ENCODE assay signal across 2 cellular contexts in the genomic region with DNA sequence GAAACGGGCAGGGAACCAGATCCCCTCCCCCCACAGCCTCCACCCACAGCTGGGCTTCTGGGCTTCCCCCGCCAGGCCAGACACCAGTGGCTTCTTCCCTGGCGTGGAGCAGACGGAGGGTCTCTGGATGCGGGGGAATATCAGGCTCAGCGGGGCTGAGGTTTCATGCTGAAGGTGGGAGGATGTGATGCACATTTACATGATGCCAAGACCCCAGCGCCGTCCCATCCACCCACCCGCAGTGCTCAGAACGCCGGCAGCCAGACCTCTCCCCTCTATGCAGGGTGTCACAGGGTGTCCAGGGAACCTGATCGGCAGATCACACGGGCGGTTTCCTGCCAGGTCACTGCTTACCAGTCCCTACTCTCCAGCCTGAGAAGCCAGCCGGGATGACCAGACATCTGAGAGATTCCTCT.
TF ChIP-seq lines count a peak whose summit lies in the region.

No MANE protein-coding gene starts in this region.

TF ChIP-seq in SK-N-SH, 30 proteins besides CTCF, POLR2A, EP300 and RAD21:
- TF ChIP-seq, protein P1, sequence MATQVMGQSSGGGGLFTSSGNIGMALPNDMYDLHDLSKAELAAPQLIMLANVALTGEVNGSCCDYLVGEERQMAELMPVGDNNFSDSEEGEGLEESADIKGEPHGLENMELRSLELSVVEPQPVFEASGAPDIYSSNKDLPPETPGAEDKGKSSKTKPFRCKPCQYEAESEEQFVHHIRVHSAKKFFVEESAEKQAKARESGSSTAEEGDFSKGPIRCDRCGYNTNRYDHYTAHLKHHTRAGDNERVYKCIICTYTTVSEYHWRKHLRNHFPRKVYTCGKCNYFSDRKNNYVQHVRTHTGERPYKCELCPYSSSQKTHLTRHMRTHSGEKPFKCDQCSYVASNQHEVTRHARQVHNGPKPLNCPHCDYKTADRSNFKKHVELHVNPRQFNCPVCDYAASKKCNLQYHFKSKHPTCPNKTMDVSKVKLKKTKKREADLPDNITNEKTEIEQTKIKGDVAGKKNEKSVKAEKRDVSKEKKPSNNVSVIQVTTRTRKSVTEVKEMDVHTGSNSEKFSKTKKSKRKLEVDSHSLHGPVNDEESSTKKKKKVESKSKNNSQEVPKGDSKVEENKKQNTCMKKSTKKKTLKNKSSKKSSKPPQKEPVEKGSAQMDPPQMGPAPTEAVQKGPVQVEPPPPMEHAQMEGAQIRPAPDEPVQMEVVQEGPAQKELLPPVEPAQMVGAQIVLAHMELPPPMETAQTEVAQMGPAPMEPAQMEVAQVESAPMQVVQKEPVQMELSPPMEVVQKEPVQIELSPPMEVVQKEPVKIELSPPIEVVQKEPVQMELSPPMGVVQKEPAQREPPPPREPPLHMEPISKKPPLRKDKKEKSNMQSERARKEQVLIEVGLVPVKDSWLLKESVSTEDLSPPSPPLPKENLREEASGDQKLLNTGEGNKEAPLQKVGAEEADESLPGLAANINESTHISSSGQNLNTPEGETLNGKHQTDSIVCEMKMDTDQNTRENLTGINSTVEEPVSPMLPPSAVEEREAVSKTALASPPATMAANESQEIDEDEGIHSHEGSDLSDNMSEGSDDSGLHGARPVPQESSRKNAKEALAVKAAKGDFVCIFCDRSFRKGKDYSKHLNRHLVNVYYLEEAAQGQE (IDR thresholded peaks at IDR 0.05; ENCODE audit: low read depth, low read length), result no peak
- TF ChIP-seq, protein P2, sequence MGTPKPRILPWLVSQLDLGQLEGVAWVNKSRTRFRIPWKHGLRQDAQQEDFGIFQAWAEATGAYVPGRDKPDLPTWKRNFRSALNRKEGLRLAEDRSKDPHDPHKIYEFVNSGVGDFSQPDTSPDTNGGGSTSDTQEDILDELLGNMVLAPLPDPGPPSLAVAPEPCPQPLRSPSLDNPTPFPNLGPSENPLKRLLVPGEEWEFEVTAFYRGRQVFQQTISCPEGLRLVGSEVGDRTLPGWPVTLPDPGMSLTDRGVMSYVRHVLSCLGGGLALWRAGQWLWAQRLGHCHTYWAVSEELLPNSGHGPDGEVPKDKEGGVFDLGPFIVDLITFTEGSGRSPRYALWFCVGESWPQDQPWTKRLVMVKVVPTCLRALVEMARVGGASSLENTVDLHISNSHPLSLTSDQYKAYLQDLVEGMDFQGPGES (IDR thresholded peaks at IDR 0.05; ENCODE audit: low read depth, low read length), result no peak
- TF ChIP-seq TCF12 (IDR thresholded peaks at IDR 0.05) (no peak), ELF1 (IDR thresholded peaks at IDR 0.05) (no peak), EZH2phosphoT487 (IDR thresholded peaks at IDR 0.05; ENCODE audit: borderline replicate concordance, low read depth) (no peak), NFIC (IDR thresholded peaks at IDR 0.05; ENCODE audit: borderline replicate concordance) (no peak), YY1 (IDR thresholded peaks at IDR 0.05; ENCODE audit: low read depth) (no peak), CHD2 (IDR thresholded peaks at IDR 0.05; ENCODE audit: low read length, partially characterized antibody) (no peak), FOXJ3 (CRISPR knock-in tag; IDR thresholded peaks at IDR 0.05) (no peak), POLR2AphosphoS5 (IDR thresholded peaks at IDR 0.05; ENCODE audit: low read depth, low read length) (no peak), NRF1 (IDR thresholded peaks at IDR 0.05; ENCODE audit: low read depth, low read length) (no peak), TEAD4 (IDR thresholded peaks at IDR 0.05; ENCODE audit: borderline replicate concordance, insufficient read depth) (no peak), GATA2 (CRISPR knock-in tag; IDR thresholded peaks at IDR 0.05) (no peak), RXRA (IDR thresholded peaks at IDR 0.05; ENCODE audit: borderline replicate concordance, low read depth) (no peak), MXI1 (IDR thresholded peaks at IDR 0.05; ENCODE audit: low read depth, low read length) (no peak)
- TF ChIP-seq, protein P3, sequence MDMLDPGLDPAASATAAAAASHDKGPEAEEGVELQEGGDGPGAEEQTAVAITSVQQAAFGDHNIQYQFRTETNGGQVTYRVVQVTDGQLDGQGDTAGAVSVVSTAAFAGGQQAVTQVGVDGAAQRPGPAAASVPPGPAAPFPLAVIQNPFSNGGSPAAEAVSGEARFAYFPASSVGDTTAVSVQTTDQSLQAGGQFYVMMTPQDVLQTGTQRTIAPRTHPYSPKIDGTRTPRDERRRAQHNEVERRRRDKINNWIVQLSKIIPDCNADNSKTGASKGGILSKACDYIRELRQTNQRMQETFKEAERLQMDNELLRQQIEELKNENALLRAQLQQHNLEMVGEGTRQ (IDR thresholded peaks at IDR 0.05; ENCODE audit: borderline replicate concordance, low read depth, low read length), result no peak
- TF ChIP-seq, protein P4, sequence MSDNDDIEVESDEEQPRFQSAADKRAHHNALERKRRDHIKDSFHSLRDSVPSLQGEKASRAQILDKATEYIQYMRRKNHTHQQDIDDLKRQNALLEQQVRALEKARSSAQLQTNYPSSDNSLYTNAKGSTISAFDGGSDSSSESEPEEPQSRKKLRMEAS (IDR thresholded peaks at IDR 0.05; ENCODE audit: low read depth), result no peak
- TF ChIP-seq, protein P5, sequence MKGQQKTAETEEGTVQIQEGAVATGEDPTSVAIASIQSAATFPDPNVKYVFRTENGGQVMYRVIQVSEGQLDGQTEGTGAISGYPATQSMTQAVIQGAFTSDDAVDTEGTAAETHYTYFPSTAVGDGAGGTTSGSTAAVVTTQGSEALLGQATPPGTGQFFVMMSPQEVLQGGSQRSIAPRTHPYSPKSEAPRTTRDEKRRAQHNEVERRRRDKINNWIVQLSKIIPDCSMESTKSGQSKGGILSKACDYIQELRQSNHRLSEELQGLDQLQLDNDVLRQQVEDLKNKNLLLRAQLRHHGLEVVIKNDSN (IDR thresholded peaks at IDR 0.05; ENCODE audit: borderline replicate concordance, low read depth), result no peak
- TF ChIP-seq, protein P6, sequence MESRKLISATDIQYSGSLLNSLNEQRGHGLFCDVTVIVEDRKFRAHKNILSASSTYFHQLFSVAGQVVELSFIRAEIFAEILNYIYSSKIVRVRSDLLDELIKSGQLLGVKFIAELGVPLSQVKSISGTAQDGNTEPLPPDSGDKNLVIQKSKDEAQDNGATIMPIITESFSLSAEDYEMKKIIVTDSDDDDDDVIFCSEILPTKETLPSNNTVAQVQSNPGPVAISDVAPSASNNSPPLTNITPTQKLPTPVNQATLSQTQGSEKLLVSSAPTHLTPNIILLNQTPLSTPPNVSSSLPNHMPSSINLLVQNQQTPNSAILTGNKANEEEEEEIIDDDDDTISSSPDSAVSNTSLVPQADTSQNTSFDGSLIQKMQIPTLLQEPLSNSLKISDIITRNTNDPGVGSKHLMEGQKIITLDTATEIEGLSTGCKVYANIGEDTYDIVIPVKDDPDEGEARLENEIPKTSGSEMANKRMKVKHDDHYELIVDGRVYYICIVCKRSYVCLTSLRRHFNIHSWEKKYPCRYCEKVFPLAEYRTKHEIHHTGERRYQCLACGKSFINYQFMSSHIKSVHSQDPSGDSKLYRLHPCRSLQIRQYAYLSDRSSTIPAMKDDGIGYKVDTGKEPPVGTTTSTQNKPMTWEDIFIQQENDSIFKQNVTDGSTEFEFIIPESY (IDR thresholded peaks at IDR 0.05; ENCODE audit: borderline replicate concordance, low read depth), result no peak

TF ChIP-seq in SK-N-SH treated with all-trans-retinoic acid at 6 μM for 48 hours, 23 proteins besides CTCF, POLR2A, EP300 and RAD21 (continued from another document):
- TF ChIP-seq, protein P7, sequence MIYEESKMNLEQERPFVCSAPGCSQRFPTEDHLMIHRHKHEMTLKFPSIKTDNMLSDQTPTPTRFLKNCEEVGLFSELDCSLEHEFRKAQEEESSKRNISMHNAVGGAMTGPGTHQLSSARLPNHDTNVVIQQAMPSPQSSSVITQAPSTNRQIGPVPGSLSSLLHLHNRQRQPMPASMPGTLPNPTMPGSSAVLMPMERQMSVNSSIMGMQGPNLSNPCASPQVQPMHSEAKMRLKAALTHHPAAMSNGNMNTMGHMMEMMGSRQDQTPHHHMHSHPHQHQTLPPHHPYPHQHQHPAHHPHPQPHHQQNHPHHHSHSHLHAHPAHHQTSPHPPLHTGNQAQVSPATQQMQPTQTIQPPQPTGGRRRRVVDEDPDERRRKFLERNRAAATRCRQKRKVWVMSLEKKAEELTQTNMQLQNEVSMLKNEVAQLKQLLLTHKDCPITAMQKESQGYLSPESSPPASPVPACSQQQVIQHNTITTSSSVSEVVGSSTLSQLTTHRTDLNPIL (CRISPR knock-in tag; IDR thresholded peaks at IDR 0.05; ENCODE audit: low read depth), result no peak
TF ChIP-seq in SK-N-SH treated with all-trans-retinoic acid at 6 μM for 48 hours: peak in this region for 0.
